Comparison of ENCODE assay signal across 8 cellular contexts in the genomic region with DNA sequence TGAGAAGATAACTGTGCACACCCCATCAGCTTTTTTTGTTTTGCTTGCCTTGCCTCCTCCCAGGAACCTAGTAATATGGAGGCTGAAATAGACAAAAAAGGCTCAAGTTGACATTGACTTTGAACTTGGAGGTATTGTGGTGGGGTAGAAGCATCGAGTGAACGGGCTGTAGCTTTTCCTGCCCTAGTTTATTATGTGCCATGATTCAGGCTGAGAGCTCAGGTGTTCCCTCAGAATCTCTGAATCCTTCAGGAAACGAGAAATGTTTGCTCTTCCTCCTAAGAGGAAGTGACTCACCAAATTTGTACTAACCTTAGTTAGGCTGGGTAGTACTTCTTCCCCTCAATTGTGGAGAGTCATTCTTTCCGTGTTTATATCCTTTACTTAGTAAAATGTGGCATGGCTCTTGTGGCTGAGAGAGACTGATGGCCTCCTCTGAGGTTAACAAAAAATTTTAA.
DNase-seq lines count a peak whose midpoint lies in the region; ATAC-seq lines count a peak whose summit lies in the region.

No MANE protein-coding gene starts in this region.

- no peak for ATAC-seq in GM18873 (IDR thresholded peaks at IDR 0.05; ENCODE audit: low FRiP score, unreplicated experiment)
- ATAC-seq in naive thymus-derived CD8-positive, alpha-beta T cell, result no peak
- ATAC-seq in GM21526 (IDR thresholded peaks at IDR 0.05; ENCODE audit: low FRiP score, unreplicated experiment), result no peak

- H3K27ac Mint-ChIP-seq in naive thymus-derived CD8-positive, alpha-beta T cell, result no peak overlapping the region

- peak overlapping the region; percentile 73 for H3K9ac ChIP-seq in GM23248
- H3K9ac ChIP-seq in duodenal mucosa (ENCODE audit: low read depth in 1 of 2, low read length in 2 of 2), result no peak overlapping the region

- H3K27me3 ChIP-seq in GM23248 (replicated peaks; ENCODE audit: insufficient read depth) (no peaks in the 10 kb centered on the region), duodenal mucosa (ENCODE audit: control insufficient read depth in 1 of 2, insufficient read depth in 2 of 2, low read length in 2 of 2) (no peaks in the 10 kb centered on the region)

- in situ Hi-C loops in GM23248 (cut with MboI), result no loop called here

- H3K9me3 Mint-ChIP-seq in naive thymus-derived CD8-positive, alpha-beta T cell, result no peaks in the 10 kb centered on the region

- peaks cover 47% of the 10 kb centered on the region for H3K4me1 ChIP-seq in GM23248 (ENCODE audit: insufficient read depth)
- H3K4me1 ChIP-seq in duodenal mucosa (ENCODE audit: control insufficient read depth in 1 of 2, insufficient read depth in 2 of 2, low read length in 2 of 2), result peaks cover 0 to 6% of the 10 kb centered on the region in 2 donors

- H3K4me3 Mint-ChIP-seq in naive thymus-derived CD8-positive, alpha-beta T cell, result no peak overlapping the region

- no peak overlapping the region for H2AFZ ChIP-seq in GM23248

- WGBS in GM23248 (ENCODE audit: low coverage in 1 of 2, low lambda C conversion rate in 2 of 2, missing lambda C conversion rate in 2 of 2), 2 experiments, result 3 to 11% methylated on average over 4 of the region's 4 CpGs

- no peaks in the 10 kb centered on the region for H4K20me1 ChIP-seq in GM23248 (ENCODE audit: insufficient read depth)

- H3K4me2 ChIP-seq in GM23248 (ENCODE audit: unreplicated experiment), result peak overlapping the region; percentile 76

- peaks cover 6% of the 10 kb centered on the region; the same call in 1 of the 2 replicates for H3K36me3 ChIP-seq in GM23248 (ENCODE audit: low read depth)
- H3K36me3 ChIP-seq in duodenal mucosa (ENCODE audit: control insufficient read depth in 1 of 2, insufficient read depth in 2 of 2, low read length in 2 of 2), result no peaks in the 10 kb centered on the region

- H3K9me3 ChIP-seq in GM23248 (ENCODE audit: low read depth) (no peaks in the 10 kb centered on the region), duodenal mucosa (ENCODE audit: control insufficient read depth in 1 of 2, low read length in 2 of 2) (no peaks in the 10 kb centered on the region)

- H3K27ac ChIP-seq in GM23248 (peak overlapping the region; percentile 92), duodenal mucosa (ENCODE audit: low read depth, low read length) (peak overlapping the region; percentile 11)

- no peaks in the 10 kb centered on the region for H3K9me2 ChIP-seq in GM23248 (ENCODE audit: insufficient read depth)

- DNase-seq in GM23248 (peak; percentile 98), NCI-H226 (peak; percentile 86), pulmonary artery endothelial cell (ENCODE audit: low read depth, low spot score) (peak; percentile 88), NCI-H1694 (lab: John Stamatoyannopoulos, UW) (no peak)
- DNase-seq in naive thymus-derived CD8-positive, alpha-beta T cell, result no peak

- peaks cover 75% of the 10 kb centered on the region for H3K79me2 ChIP-seq in GM23248 (ENCODE audit: insufficient read depth)

- peaks cover 0 to 8% (median 6%) of the 10 kb centered on the region in 5 donors for H3K27me3 Mint-ChIP-seq in naive thymus-derived CD8-positive, alpha-beta T cell

- no peaks in the 10 kb centered on the region for H3K36me3 Mint-ChIP-seq in naive thymus-derived CD8-positive, alpha-beta T cell

- POLR2A ChIA-PET in naive thymus-derived CD8-positive, alpha-beta T cell (lab: Charles Lee), result no interaction called here

- H3K4me3 ChIP-seq in GM23248 (peak overlapping the region; percentile 66), duodenal mucosa (ENCODE audit: low read depth in 1 of 2, low read length in 2 of 2) (no peak overlapping the region)

- H3K4me1 Mint-ChIP-seq in naive thymus-derived CD8-positive, alpha-beta T cell, result no peaks in the 10 kb centered on the region

- peaks cover 69% of the 10 kb centered on the region for H3F3A ChIP-seq in GM23248 (ENCODE audit: insufficient read depth)

Comparison
In these comparisons a context has a peak if more than half of its experiments do, and no peak if none do; other contexts are left out.
1. DNase-seq: peak in GM23248 (single experiment), NCI-H226 (single experiment) and pulmonary artery endothelial cell (single experiment); none in naive thymus-derived CD8-positive, alpha-beta T cell (0 of 10) and NCI-H1694 (single experiment).